ENCODE assay signal across 8 cellular contexts in the genomic region with DNA sequence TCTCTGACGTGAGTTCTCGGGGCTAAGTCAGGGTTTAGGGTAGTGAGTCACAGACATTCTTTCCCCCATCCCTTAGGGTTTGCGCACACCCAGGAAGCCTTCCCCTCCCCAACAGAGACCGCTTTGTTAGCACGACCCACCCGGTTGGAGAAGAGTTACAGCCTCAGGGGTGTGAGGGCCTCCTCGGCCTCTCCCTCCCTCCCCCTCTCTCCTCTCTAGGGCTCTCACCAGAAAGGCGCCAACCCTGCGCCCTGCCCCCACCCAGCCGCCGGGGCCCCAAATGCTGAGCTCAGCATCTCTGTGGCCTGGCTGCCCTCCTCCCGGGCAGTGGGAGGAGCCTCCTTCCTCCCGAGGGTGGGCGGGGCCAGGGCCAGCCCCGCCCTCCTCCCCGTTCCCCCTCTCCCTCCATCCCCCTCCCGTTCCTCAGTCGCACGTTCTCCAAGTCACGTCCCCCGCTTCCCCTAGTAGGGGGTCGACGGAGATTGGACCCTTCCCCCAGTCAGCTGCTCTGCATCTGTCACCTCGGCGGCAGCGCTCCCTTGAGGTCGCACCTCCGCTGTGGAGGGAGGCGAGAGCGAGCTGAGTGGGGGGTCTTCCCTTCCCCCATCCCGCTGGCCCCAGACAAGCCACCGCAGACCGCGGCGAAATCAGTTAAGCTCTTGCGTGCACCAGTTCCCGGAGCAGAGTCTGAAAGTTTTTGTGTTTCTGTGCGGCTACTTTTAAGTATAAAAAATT. TPM values are rescaled to one million over a fixed set of nuclear protein-coding genes. Genes with fewer than 3 reads are reported as not detected.
DNase-seq lines count a peak whose midpoint lies in the region; ATAC-seq and TF ChIP-seq lines count a peak whose summit lies in the region.

No MANE protein-coding gene starts in this region.

- TF ChIP-seq POLR2A in GM19099 (IDR thresholded peaks at IDR 0.05; ENCODE audit: extremely low read depth, insufficient read length, low read depth), result peak; percentile 26

- peak; percentile 52 for ATAC-seq in HG03342 (IDR thresholded peaks at IDR 0.05; ENCODE audit: unreplicated experiment)

- H3K4me1 ChIP-seq in mononuclear cell (ENCODE audit: insufficient read depth, low read length), result peaks cover 73% of the 10 kb centered on the region

- H3K27me3 ChIP-seq in mononuclear cell (ENCODE audit: insufficient read depth, low read length), result no peaks in the 10 kb centered on the region

- H3K4me3 ChIP-seq in AG10803 (ENCODE audit: low read length), result peak overlapping the region; percentile 63
- peak overlapping the region; percentile 46 for H3K4me3 ChIP-seq in mononuclear cell (ENCODE audit: low read length)

- no peaks in the 10 kb centered on the region for H3K9me3 ChIP-seq in mononuclear cell (ENCODE audit: low read depth, low read length)

- TF ChIP-seq CTCF in AG10803 (conservative IDR thresholded peaks at IDR 0.05; ENCODE audit: low read length), result no peak

- peak; percentile 72 for DNase-seq in AG10803 (ENCODE audit: low read depth)
- DNase-seq in NOMO-1 (lab: John Stamatoyannopoulos, UW; ENCODE audit: unreplicated experiment in 2 of 2), result peak; percentile 58 to 67
- peak; percentile 78 for DNase-seq in activated CD8-positive, alpha-beta memory T cell treated with anti-CD3 and anti-CD28 coated beads, Interleukin-2, amount 50 U/mL, for 24 hours (ENCODE audit: extremely low read depth)
- DNase-seq in epidermal melanocyte (ENCODE audit: insufficient read length, low spot score), result peak; percentile 77
- peak; percentile 53 to 65 for DNase-seq in stimulated activated CD8-positive, alpha-beta memory T cell treated with anti-CD3 and anti-CD28 coated beads, Interleukin-4, amount 100 ng/mL, for 4 hours (ENCODE audit: low read depth in 2 of 2, low spot score in 1 of 2)

RNA-seq across cellular contexts. Expression of gene DDIT4, which starts 13.0 kb away (rescaled TPM):
- 533 TPM for total RNA-seq in mononuclear cell

RNA-seq across cellular contexts. Expression of gene ASCC1, which starts 44.7 kb away (rescaled TPM):
- total RNA-seq in mononuclear cell, result 14.2 TPM

RNA-seq across cellular contexts. Expression of gene ANAPC16, which starts 44.9 kb away (rescaled TPM):
- 92.6 TPM for total RNA-seq in mononuclear cell

Comparison
In these comparisons a context has a peak if more than half of its experiments do, and no peak if none do; other contexts are left out.
1. Peak in every context shown above with its lines: DNase-seq, ATAC-seq and H3K4me3 ChIP-seq.